In genomic region chr5:134437340-134438267, GRCh38 we compare ENCODE assay signal across 9 cellular contexts. TPM values are rescaled to one million over a fixed set of nuclear protein-coding genes. Genes with fewer than 3 reads are reported as not detected.
A peak's percentile ranks its signal among the peaks of the same experiment; 100 is the strongest.
DNase-seq lines count a peak whose midpoint lies in the region; ATAC-seq and TF ChIP-seq lines count a peak whose summit lies in the region.
"Had no signal": no experiment of that assay in that cellular context is flagged by ENCODE, and none has a peak within 500 bp of the region (broad histone marks: within the 10 kb centered on the region; RNA-seq: fewer than 3 reads in every experiment).

No MANE protein-coding gene starts in this region.

- H3K4me3 ChIP-seq in PC-3 (ENCODE audit: low read length) (no peak overlapping the region), skeletal muscle cell (ENCODE audit: low read depth, low read length) (no peak overlapping the region)

- no peaks in the 10 kb centered on the region for H3K9me3 ChIP-seq in PC-3 (ENCODE audit: low read length)

- POLR2A ChIA-PET in PC-3 (lab: Charles Lee; ENCODE audit: unreplicated experiment) = interaction anchor here (0.6 kb wide), 1 partner anchor 40 kb away, joined by 3 read pairs; no protein-coding TSS in a partner anchor

- ATAC-seq in PC-3 = no peak
- ATAC-seq in HG03039 (IDR thresholded peaks at IDR 0.05; ENCODE audit: unreplicated experiment) = no peak

- H3K27ac ChIP-seq in PC-3 (ENCODE audit: low read length) (peak overlapping the region; percentile 99), epithelial cell of prostate (peak overlapping the region; percentile 94)

- no peaks in the 10 kb centered on the region for H4K20me1 ChIP-seq in PC-3 (ENCODE audit: low read length)

- CTCF ChIA-PET in PC-3 (lab: Charles Lee) = interaction anchor here (1.1 to 1.2 kb wide), 2 partner anchors 28 to 150 kb away, joined by 3 to 4 read pairs; no protein-coding TSS in a partner anchor

- H3K9ac ChIP-seq in PC-3 (ENCODE audit: low read length) = peak overlapping the region; percentile 78

- BruUV-seq in PC-3 (replicated peaks; lab: Mats Ljungman, UMichigan) = TSS peak; percentile 100

- no peak for TF ChIP-seq CTCF in PC-3 (conservative IDR thresholded peaks at IDR 0.05; ENCODE audit: low read depth, low read length)
- no peak for TF ChIP-seq CTCF in GM13976 (IDR thresholded peaks at IDR 0.05; ENCODE audit: borderline replicate concordance, control extremely low read depth, extremely low read depth, insufficient read depth, missing control alignments)

- in situ Hi-C loops in GM13976 (cut with MboI; ENCODE audit: low sequenced_read_pairs, unreplicated experiment) = no loop called here

- TF ChIP-seq POLR2A in GM18526 (IDR thresholded peaks at IDR 0.05; ENCODE audit: extremely low read depth, insufficient read length) = peak; percentile 46

- H3K79me2 ChIP-seq in PC-3 (ENCODE audit: low read length) = no peaks in the 10 kb centered on the region

- no peaks in the 10 kb centered on the region for H3F3A ChIP-seq in PC-3 (ENCODE audit: low read length, unreplicated experiment)

- intact Hi-C loops in PC-3 (cut with micrococcal nuclease) = loop anchor here (5.0 kb wide), 1 partner anchor 75 kb away; no protein-coding TSS in a partner anchor

- H3K9me2 ChIP-seq in PC-3 (replicated peaks; ENCODE audit: low read length) = no peaks in the 10 kb centered on the region

- H3K4me2 ChIP-seq in PC-3 (ENCODE audit: low read length) = peak overlapping the region; percentile 78

- H3K4me1 ChIP-seq in PC-3 (ENCODE audit: insufficient read depth, low read length) = peaks cover 52% of the 10 kb centered on the region

- peak; percentile 23 for DNase-seq in PC-3
- no peak for DNase-seq in epithelial cell of prostate (ENCODE audit: low read depth, low spot score)
- peak; percentile 21 for DNase-seq in skeletal muscle cell (ENCODE audit: low read depth)
- no peak for DNase-seq in NCI-H1105 treated with DMSO at 0.1 percent for 48 hours (lab: John Stamatoyannopoulos, UW)
- no peak for DNase-seq in GM13976 (ENCODE audit: low spot score)
- no peak for DNase-seq in NOMO-1 treated with dmso at 0.1 percent for 144 hours (lab: John Stamatoyannopoulos, UW; ENCODE audit: unreplicated experiment)
- DNase-seq: NCI-H82 had no signal

- no peaks in the 10 kb centered on the region for H3K27me3 ChIP-seq in PC-3 (ENCODE audit: low read length)

- H2AFZ ChIP-seq in PC-3 (ENCODE audit: low read length) = no peak overlapping the region

- H3K36me3 ChIP-seq in PC-3 (ENCODE audit: low read depth, low read length) = no peaks in the 10 kb centered on the region

RNA-seq across cellular contexts. Expression of gene CDKN2AIPNL, which starts 25.9 kb away (rescaled TPM):
- 29.7 and 38.2 TPM in 2 replicates for total RNA-seq in PC-3 (2014; rRNA removed)

Comparison
In these comparisons a context has a peak if more than half of its experiments do, and no peak if none do; other contexts are left out.
1. DNase-seq: peak in PC-3 (single experiment) and skeletal muscle cell (single experiment); none in epithelial cell of prostate (single experiment), NCI-H1105 treated with DMSO at 0.1 percent for 48 hours (single experiment), GM13976 (single experiment) and NOMO-1 treated with dmso at 0.1 percent for 144 hours (single experiment).